In the genomic region with DNA sequence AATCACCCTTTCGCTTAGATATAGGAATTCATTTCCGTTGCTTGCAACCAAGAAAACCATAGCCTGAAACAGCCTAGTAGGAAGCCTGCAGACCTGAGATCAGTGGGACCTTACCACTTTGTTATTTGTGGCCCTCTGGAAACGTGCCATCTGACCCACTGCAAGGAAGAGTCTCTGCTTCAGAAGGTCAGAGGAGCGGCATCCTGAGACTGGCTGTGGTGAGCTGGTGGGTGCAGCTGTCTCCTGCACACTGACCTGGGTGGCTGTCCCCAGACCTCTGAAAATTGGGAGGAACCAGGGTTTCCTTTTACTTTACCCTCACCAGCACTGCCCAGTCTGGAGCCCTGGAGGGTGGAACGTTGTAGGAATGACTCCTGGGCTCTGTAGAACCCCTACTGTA, we compare ENCODE assay signal across 6 cellular contexts. TPM values are rescaled to one million over a fixed set of nuclear protein-coding genes. Genes with fewer than 3 reads are reported as not detected.
"Had no signal": no experiment of that assay in that cellular context is flagged by ENCODE, and none has a peak within 500 bp of the region (broad histone marks: within the 10 kb centered on the region; RNA-seq: fewer than 3 reads in every experiment).

No MANE protein-coding gene starts in this region.

- H3K27ac ChIP-seq: HL-60 had no signal

- H3K4me2 ChIP-seq: GM23338 had no signal

- DNase-seq: H9, HCEC 1CT, IMR-90 had no signal

- H2AFZ ChIP-seq: GM23338 had no signal

- H3K4me3 ChIP-seq: GM23338, K562 had no signal

RNA-seq across cellular contexts. Expression of a gene that starts 18.2 kb away (rescaled TPM):
- total RNA-seq: K562 had no signal
- polyA plus RNA-seq: K562 had no signal

RNA-seq across cellular contexts. Expression of a gene that starts 38.8 kb away (rescaled TPM):
- total RNA-seq: IMR-90, K562 had no signal
- polyA plus RNA-seq: K562 had no signal
